21 cellular contexts compared by ENCODE assay signal in the genomic region with DNA sequence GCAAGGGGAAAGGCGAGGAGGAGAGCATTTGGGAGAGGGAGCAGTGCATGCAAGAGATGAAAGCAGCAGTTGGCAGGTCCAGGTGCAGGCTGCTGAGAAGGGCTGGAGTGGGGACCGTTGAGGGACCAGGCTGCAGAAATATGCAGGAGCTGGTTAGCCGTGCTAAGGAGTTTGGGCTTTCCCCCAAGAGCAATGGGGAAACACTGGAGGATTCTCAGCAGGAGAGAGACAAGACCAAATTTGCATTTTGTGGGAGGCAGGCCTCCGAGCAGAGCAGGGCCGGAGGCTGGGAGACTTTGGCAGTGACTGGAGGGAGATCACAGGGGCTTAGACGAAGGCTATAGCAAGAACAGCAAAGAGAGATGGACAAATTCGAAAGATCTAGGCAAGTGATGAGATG. TPM values are rescaled to one million over a fixed set of nuclear protein-coding genes. Genes with fewer than 3 reads are reported as not detected.
A peak's percentile ranks its signal among the peaks of the same experiment; 100 is the strongest.
DNase-seq lines count a peak whose midpoint lies in the region; ATAC-seq, FAIRE-seq and TF ChIP-seq lines count a peak whose summit lies in the region.
"Had no signal": no experiment of that assay in that cellular context is flagged by ENCODE, and none has a peak within 500 bp of the region (broad histone marks: within the 10 kb centered on the region; RNA-seq: fewer than 3 reads in every experiment).

No MANE protein-coding gene starts in this region.

- intact Hi-C loops in stomach (cut with DNase I; ENCODE audit: low total_unique reads) = no loop called here

- ATAC-seq in activated T-helper 17 cell treated with anti-CD3 and anti-CD28 coated beads, Interleukin-2, amount 50 U/mL, for 72 hours (replicated peaks) = peak; percentile 16
- ATAC-seq in GM18867 (IDR thresholded peaks at IDR 0.05; ENCODE audit: unreplicated experiment) = no peak

- FAIRE-seq in GM12891 (lab: Jason Lieb, UNC) = no peak
- FAIRE-seq: A204.1 had no signal

- H2AK5ac ChIP-seq in mesendoderm (ENCODE audit: low read length) = no peak overlapping the region

- no peaks in the 10 kb centered on the region for H3K9me3 Mint-ChIP-seq in activated T-helper 17 cell treated with anti-CD3 and anti-CD28 coated beads, Interleukin-2, amount 50 U/mL, for 72 hours
- H3K9me3 Mint-ChIP-seq: H9 had no signal

- H3K27ac ChIP-seq in mesendoderm (ENCODE audit: low read depth, low read length) (no peak overlapping the region), stomach (no peak overlapping the region)
- H3K27ac ChIP-seq: Peyer's patch had no signal

- H3K4me3 Mint-ChIP-seq in activated T-helper 17 cell treated with anti-CD3 and anti-CD28 coated beads, Interleukin-2, amount 50 U/mL, for 72 hours = no peak overlapping the region
- H3K4me3 Mint-ChIP-seq: CD4-positive, CD25-positive, alpha-beta regulatory T cell; H9 had no signal

- no peak for DNase-seq in GM12891 (ENCODE audit: insufficient read length, low spot score)
- peak; percentile 44 for DNase-seq in mesendoderm
- peak; percentile 8 for DNase-seq in stomach
- DNase-seq in DMS79 treated with DMSO at 0.1 percent for 48 hours (lab: John Stamatoyannopoulos, UW) = no peak
- no peak for DNase-seq in C1 segment of cervical spinal cord (lab: John Stamatoyannopoulos, UW)
- DNase-seq in kidney tubule cell (ENCODE audit: low spot score) = no peak
- DNase-seq: Calu3; CD4-positive, CD25-positive, alpha-beta regulatory T cell; DMS79; GF-D8; H9; NCI-H1417; NCI-H1930; NCI-H2171; NCI-H82; Peyer's patch; Right ventricle myocardium superior had no signal

- H4K8ac ChIP-seq in mesendoderm (ENCODE audit: low read depth, low read length) = no peak overlapping the region

- no peaks in the 10 kb centered on the region for H3K79me1 ChIP-seq in mesendoderm (ENCODE audit: low read length)

- no peak overlapping the region for H3K27ac Mint-ChIP-seq in activated T-helper 17 cell treated with anti-CD3 and anti-CD28 coated beads, Interleukin-2, amount 50 U/mL, for 72 hours
- H3K27ac Mint-ChIP-seq: CD4-positive, CD25-positive, alpha-beta regulatory T cell; H9 had no signal

- WGBS in mesendoderm (ENCODE audit: extremely low coverage, insufficient coverage, low lambda C conversion rate) = no CpG with 5 or more reads among the region's 7 CpGs
- 55 to 78% (median 66%) methylated on average over 7 of the region's 7 CpGs for WGBS in stomach, 5 donors

- TF ChIP-seq EP300 in stomach (IDR thresholded peaks at IDR 0.05) = no peak

- no peak overlapping the region for H3K4me3 ChIP-seq in mesendoderm (ENCODE audit: low read length)
- H3K4me3 ChIP-seq in stomach = no peak overlapping the region
- H3K4me3 ChIP-seq: Peyer's patch had no signal

- H3K9ac ChIP-seq in mesendoderm (ENCODE audit: low read length) = no peak overlapping the region

- H2BK15ac ChIP-seq in mesendoderm (replicated peaks; ENCODE audit: low read depth) = no peak overlapping the region

- H3K4me2 ChIP-seq in mesendoderm (ENCODE audit: low read length) = no peak overlapping the region

- H3K27me3 Mint-ChIP-seq in activated T-helper 17 cell treated with anti-CD3 and anti-CD28 coated beads, Interleukin-2, amount 50 U/mL, for 72 hours = peaks cover 34% of the 10 kb centered on the region

- H3K23ac ChIP-seq in mesendoderm (ENCODE audit: low read length) = no peak overlapping the region

- no peaks in the 10 kb centered on the region for H3K36me3 Mint-ChIP-seq in activated T-helper 17 cell treated with anti-CD3 and anti-CD28 coated beads, Interleukin-2, amount 50 U/mL, for 72 hours (ENCODE audit: low read depth)
- H3K36me3 Mint-ChIP-seq: CD4-positive, CD25-positive, alpha-beta regulatory T cell had no signal

- no peak for TF ChIP-seq CTCF in stomach (IDR thresholded peaks at IDR 0.05)

- H3K56ac ChIP-seq in mesendoderm (ENCODE audit: low read length) = no peak overlapping the region

- H3K4me1 Mint-ChIP-seq in activated T-helper 17 cell treated with anti-CD3 and anti-CD28 coated beads, Interleukin-2, amount 50 U/mL, for 72 hours = no peaks in the 10 kb centered on the region

- no peak overlapping the region for H4K5ac ChIP-seq in mesendoderm (ENCODE audit: low read length)

- H3K9me3 ChIP-seq in stomach = no peaks in the 10 kb centered on the region
- H3K9me3 ChIP-seq: Peyer's patch had no signal

- TF ChIP-seq POLR2A in GM12891 (IDR thresholded peaks at IDR 0.05; ENCODE audit: low read depth, low read length) (no peak), stomach (IDR thresholded peaks at IDR 0.05) (no peak)

- H3K4ac ChIP-seq in mesendoderm (ENCODE audit: low read depth, low read length) = no peak overlapping the region

- no peak overlapping the region for H2BK5ac ChIP-seq in mesendoderm (ENCODE audit: low read length)

- H3K36me3 ChIP-seq in mesendoderm (ENCODE audit: control insufficient read depth, insufficient read depth, low read length) = no peaks in the 10 kb centered on the region
- H3K36me3 ChIP-seq in stomach = no peaks in the 10 kb centered on the region
- H3K36me3 ChIP-seq: Peyer's patch had no signal

- H3K27me3 ChIP-seq in mesendoderm (ENCODE audit: insufficient read depth, low read length, poor library complexity) = no peaks in the 10 kb centered on the region
- no peaks in the 10 kb centered on the region for H3K27me3 ChIP-seq in stomach
- H3K27me3 ChIP-seq: Peyer's patch had no signal

- no peak overlapping the region for H2BK120ac ChIP-seq in mesendoderm (ENCODE audit: low read depth, low read length)

- no peak overlapping the region for H3K18ac ChIP-seq in mesendoderm (ENCODE audit: low read length)

- peaks cover 2% of the 10 kb centered on the region for H3K4me1 ChIP-seq in mesendoderm (ENCODE audit: control insufficient read depth, low read depth, low read length)
- H3K4me1 ChIP-seq in stomach = peaks cover 0 to 13% (median 2%) of the 10 kb centered on the region in 4 donors
- H3K4me1 ChIP-seq: Peyer's patch had no signal

- H3K79me2 ChIP-seq in mesendoderm (ENCODE audit: control insufficient read depth, insufficient read depth, low read length) = no peaks in the 10 kb centered on the region

TF ChIP-seq in GM12891, 5 proteins besides CTCF, POLR2A, EP300 and RAD21:
- TF ChIP-seq SPI1 (IDR thresholded peaks at IDR 0.05; ENCODE audit: low read depth, low read length) = no peak
- TF ChIP-seq PAX5 (IDR thresholded peaks at IDR 0.05; ENCODE audit: insufficient read depth, low read length, severe bottlenecking) = no peak
- TF ChIP-seq TAF1 (IDR thresholded peaks at IDR 0.05; ENCODE audit: low read depth, low read length) = no peak
- no peak for TF ChIP-seq POLR2AphosphoS5 (IDR thresholded peaks at IDR 0.05; ENCODE audit: low read depth, low read length)
- TF ChIP-seq POU2F2 (IDR thresholded peaks at IDR 0.05; ENCODE audit: low read depth, low read length) = peak; percentile 77

RNA-seq across cellular contexts. Expression of gene BTBD16, which starts 11.8 kb away (rescaled TPM):
- polyA plus RNA-seq in GM12891 (2012; ENCODE audit: low read depth, missing spikeins) = 0.21 TPM
- not detected for total RNA-seq in activated T-helper 17 cell treated with anti-CD3 and anti-CD28 coated beads, Interleukin-2, amount 50 U/mL, for 72 hours
- polyA plus RNA-seq in mesendoderm (2013, experiment 1 of 2) = 0.14 TPM
- polyA plus RNA-seq in mesendoderm (2013, experiment 2 of 2) = 0.03 TPM
- total RNA-seq in stomach = not detected
- under 1 TPM in 1 of 3 donors, not detected in 2; 0.40 TPM for polyA plus RNA-seq in stomach
- total RNA-seq: CD4-positive, CD25-positive, alpha-beta regulatory T cell; H9; HT1080; Peyer's patch; Right ventricle myocardium superior had no signal

Comparison
In these comparisons a context has a peak if more than half of its experiments do, and no peak if none do; other contexts are left out.
1. DNase-seq: peak in mesendoderm (single experiment) and stomach (single experiment); none in GM12891 (single experiment), DMS79 treated with DMSO at 0.1 percent for 48 hours (single experiment), C1 segment of cervical spinal cord (0 of 14) and kidney tubule cell (single experiment).